ENCODE assay signal across 21 cellular contexts in genomic region chr6:54893818-54894217, GRCh38. TPM values are rescaled to one million over a fixed set of nuclear protein-coding genes. Genes with fewer than 3 reads are reported as not detected.
"Had no signal": no experiment of that assay in that cellular context is flagged by ENCODE, and none has a peak within 500 bp of the region (broad histone marks: within the 10 kb centered on the region; RNA-seq: fewer than 3 reads in every experiment).

No MANE protein-coding gene starts in this region.

- ATAC-seq: K562, Panc1 had no signal

- FAIRE-seq: HTR-8/SVneo, K562 had no signal

- DNase-seq: MV-4-11, NCI-H1048, NCI-H1105, NCI-H1417 treated with DMSO at 0.1 percent for 48 hours, NCI-H146, NCI-H1694 treated with DMSO at 0.1 percent for 48 hours, NCI-H1930, NCI-H2081, NCI-H2107, NCI-H2227 treated with DMSO at 0.1 percent for 48 hours, NCI-H526 treated with DMSO at 0.1 percent for 48 hours, NCI-H774, SHP77, SK-N-SH had no signal

- H3K4me2 ChIP-seq: SK-N-SH had no signal

- H3K9me3 ChIP-seq: SK-N-SH had no signal

- H3K4me3 ChIP-seq: K562 had no signal

- H3K27ac ChIP-seq: RWPE1 had no signal

- H3K9ac ChIP-seq: SK-N-SH had no signal

RNA-seq across cellular contexts. Expression of gene FAM83B, which starts 47.2 kb away (rescaled TPM):
- total RNA-seq: K562, LHCN-M2, SK-MEL-5 had no signal
- polyA plus RNA-seq: IgD-negative memory B cell, K562, SK-N-SH had no signal
